8 cellular contexts compared by ENCODE assay signal in genomic region chr13:30112602-30113435, GRCh38.
DNase-seq lines count a peak whose midpoint lies in the region; ATAC-seq and TF ChIP-seq lines count a peak whose summit lies in the region.

No MANE protein-coding gene starts in this region.

- peak; percentile 99 for TF ChIP-seq CTCF in GM12873 (IDR thresholded peaks at IDR 0.05; ENCODE audit: insufficient read depth, low read depth, low read length, missing control alignments)

- H3K4me3 Mint-ChIP-seq in activated CD4-positive, alpha-beta memory T cell treated with anti-CD3 and anti-CD28 coated beads, Interleukin-2, amount 10 ng/mL, durations not matched to agents 7 days and 5 days = peak overlapping the region; percentile 43
- peak overlapping the region; percentile 78 for H3K4me3 Mint-ChIP-seq in memory B cell

- POLR2A ChIA-PET in activated CD4-positive, alpha-beta memory T cell treated with anti-CD3 and anti-CD28 coated beads, Interleukin-2, amount 10 ng/mL, durations not matched to agents 7 days and 5 days (lab: Charles Lee) = interaction anchor here (1.0 to 2.4 kb wide), 7 partner anchors 159 to 344 kb away, joined by 4 to 31 read pairs (median 5); partner anchors contain the start of gene UBL3

- H3K27me3 Mint-ChIP-seq in activated CD4-positive, alpha-beta memory T cell treated with anti-CD3 and anti-CD28 coated beads, Interleukin-2, amount 10 ng/mL, durations not matched to agents 7 days and 5 days = peaks cover 5% of the 10 kb centered on the region
- peaks cover 5% of the 10 kb centered on the region for H3K27me3 Mint-ChIP-seq in memory B cell

- no peak overlapping the region for H3K27ac Mint-ChIP-seq in activated CD4-positive, alpha-beta memory T cell treated with anti-CD3 and anti-CD28 coated beads, Interleukin-2, amount 10 ng/mL, durations not matched to agents 7 days and 5 days
- no peak overlapping the region for H3K27ac Mint-ChIP-seq in memory B cell

- no peaks in the 10 kb centered on the region for H3K36me3 Mint-ChIP-seq in activated CD4-positive, alpha-beta memory T cell treated with anti-CD3 and anti-CD28 coated beads, Interleukin-2, amount 10 ng/mL, durations not matched to agents 7 days and 5 days (ENCODE audit: low read depth)
- no peaks in the 10 kb centered on the region for H3K36me3 Mint-ChIP-seq in memory B cell

- H3K4me1 Mint-ChIP-seq in activated CD4-positive, alpha-beta memory T cell treated with anti-CD3 and anti-CD28 coated beads, Interleukin-2, amount 10 ng/mL, durations not matched to agents 7 days and 5 days = peaks cover 28% of the 10 kb centered on the region
- peaks cover 7% of the 10 kb centered on the region for H3K4me1 Mint-ChIP-seq in memory B cell

- ATAC-seq in HG03520 (IDR thresholded peaks at IDR 0.05; ENCODE audit: unreplicated experiment) (peak; percentile 58), memory B cell (ENCODE audit: low read depth) (peak; percentile 42), HG02840 (IDR thresholded peaks at IDR 0.05; ENCODE audit: low FRiP score, unreplicated experiment) (no peak)

- DNase-seq in NCI-H82 treated with DMSO at 0.1 percent for 48 hours (lab: John Stamatoyannopoulos, UW; ENCODE audit: unreplicated experiment) (peak; percentile 94), memory B cell (ENCODE audit: low spot score in 2 of 2) (peak; percentile 72 to 79)
- DNase-seq in activated CD4-positive, alpha-beta memory T cell treated with anti-CD3 and anti-CD28 coated beads, Interleukin-2, amount 10 ng/mL, durations not matched to agents 7 days and 5 days = peak; percentile 83
- DNase-seq in effector CD4-positive, alpha-beta T cell = peak; percentile 69
- peak; percentile 48 for DNase-seq in stimulated activated CD8-positive, alpha-beta memory T cell treated with anti-CD3 and anti-CD28 coated beads, Interleukin-12 subunit alpha, Interleukin-12 subunit beta, amount 100 ng/mL, for 24 hours (ENCODE audit: extremely low read depth)

- H3K9me3 Mint-ChIP-seq in activated CD4-positive, alpha-beta memory T cell treated with anti-CD3 and anti-CD28 coated beads, Interleukin-2, amount 10 ng/mL, durations not matched to agents 7 days and 5 days = no peaks in the 10 kb centered on the region
- no peaks in the 10 kb centered on the region for H3K9me3 Mint-ChIP-seq in memory B cell

- CTCF ChIA-PET in activated CD4-positive, alpha-beta memory T cell treated with anti-CD3 and anti-CD28 coated beads, Interleukin-2, amount 10 ng/mL, durations not matched to agents 7 days and 5 days (lab: Charles Lee) = interaction anchor here (0.7 to 9.0 kb wide), 44 partner anchors 9 to 604 kb away, joined by 3 to 318 read pairs (median 5); partner anchors contain the start of gene UBL3
